Comparison of ENCODE assay signal across 8 cellular contexts in genomic region chr10:43407148-43407575, GRCh38. TPM values are rescaled to one million over a fixed set of nuclear protein-coding genes. Genes with fewer than 3 reads are reported as not detected.
A peak's percentile ranks its signal among the peaks of the same experiment; 100 is the strongest.
DNase-seq lines count a peak whose midpoint lies in the region; ATAC-seq and TF ChIP-seq lines count a peak whose summit lies in the region.

No MANE protein-coding gene starts in this region.

- H3K27ac ChIP-seq in HUES6 (ENCODE audit: low read depth, low read length) (peak overlapping the region; percentile 96), dorsolateral prefrontal cortex (peak overlapping the region; percentile 47 to 100 (median 97)), lower lobe of right lung (peak overlapping the region; percentile 98)

- TF ChIP-seq CTCF in dorsolateral prefrontal cortex (IDR thresholded peaks at IDR 0.05 in 54 of 56, conservative IDR thresholded peaks at IDR 0.05 in 2 of 56; ENCODE audit: low read depth in 1 of 56, partially characterized antibody in 56 of 56) (peak in 1 of 56 donors; percentile 14), lower lobe of right lung (IDR thresholded peaks at IDR 0.05) (no peak)

- peak overlapping the region; percentile 99 for H3K27ac Mint-ChIP-seq in activated CD4-positive, alpha-beta T cell treated with anti-CD3 and anti-CD28 coated beads, Interleukin-2, amount 10 ng/mL, durations not matched to agents 24 days and 14 days

- peak overlapping the region; percentile 98 for H3K9ac ChIP-seq in HUES6 (ENCODE audit: low read length)

- H3K36me3 ChIP-seq in HUES6 (ENCODE audit: control insufficient read depth, insufficient read depth, low read length): peaks cover 5% of the 10 kb centered on the region; the same call in 1 of the 2 replicates
- H3K36me3 ChIP-seq in lower lobe of right lung: peaks cover 15% of the 10 kb centered on the region

- peak; percentile 36 to 60 for ATAC-seq in lower lobe of right lung
- ATAC-seq in HG03469 (IDR thresholded peaks at IDR 0.05; ENCODE audit: unreplicated experiment): no peak

- peaks cover 53% of the 10 kb centered on the region for H3K36me3 Mint-ChIP-seq in activated CD4-positive, alpha-beta T cell treated with anti-CD3 and anti-CD28 coated beads, Interleukin-2, amount 10 ng/mL, durations not matched to agents 24 days and 14 days (ENCODE audit: low read depth)

- H3K27me3 Mint-ChIP-seq in activated CD4-positive, alpha-beta T cell treated with anti-CD3 and anti-CD28 coated beads, Interleukin-2, amount 10 ng/mL, durations not matched to agents 24 days and 14 days: no peaks in the 10 kb centered on the region

- H3K27me3 ChIP-seq in HUES6 (ENCODE audit: control insufficient read depth, insufficient read depth, low read length) (no peaks in the 10 kb centered on the region), dorsolateral prefrontal cortex (no peaks in the 10 kb centered on the region), lower lobe of right lung (ENCODE audit: low read depth) (no peaks in the 10 kb centered on the region)

- intact Hi-C loops in activated CD4-positive, alpha-beta T cell treated with anti-CD3 and anti-CD28 coated beads, Interleukin-2, amount 10 ng/mL, durations not matched to agents 24 days and 14 days (cut with micrococcal nuclease): loop anchor here (1.0 to 5.0 kb wide), 2 partner anchors 10 to 770 kb away; partner anchors contain the start of gene ZNF33B
- intact Hi-C loops in dorsolateral prefrontal cortex (cut with DNase I) (loop anchor here in 1 of 2 donors (1.0 to 5.0 kb wide), 2 partner anchors 10 to 50 kb away; no protein-coding TSS in a partner anchor), lower lobe of right lung (cut with DNase I) (no loop called here)

- peaks cover 38% of the 10 kb centered on the region for H3K4me1 Mint-ChIP-seq in activated CD4-positive, alpha-beta T cell treated with anti-CD3 and anti-CD28 coated beads, Interleukin-2, amount 10 ng/mL, durations not matched to agents 24 days and 14 days

- H3K9me3 Mint-ChIP-seq in activated CD4-positive, alpha-beta T cell treated with anti-CD3 and anti-CD28 coated beads, Interleukin-2, amount 10 ng/mL, durations not matched to agents 24 days and 14 days: no peaks in the 10 kb centered on the region

- H3K4me1 ChIP-seq in HUES6 (ENCODE audit: control insufficient read depth, insufficient read depth, low read length) (peaks cover 32% of the 10 kb centered on the region), lower lobe of right lung (peaks cover 54% of the 10 kb centered on the region)

- DNase-seq in NCI-H748 (lab: John Stamatoyannopoulos, UW; ENCODE audit: unreplicated experiment) (peak; percentile 67), NCI-H748 treated with DMSO at 0.1 percent for 48 hours (lab: John Stamatoyannopoulos, UW) (no peak), dorsolateral prefrontal cortex (peak in 5 of 10 donors; percentile 25 to 69 (median 50)), lower lobe of right lung (peak; percentile 78)
- peak; percentile 92 for DNase-seq in activated CD4-positive, alpha-beta T cell treated with anti-CD3 and anti-CD28 coated beads, Interleukin-2, amount 10 ng/mL, durations not matched to agents 24 days and 14 days
- DNase-seq in stimulated activated CD8-positive, alpha-beta memory T cell treated with anti-CD3 and anti-CD28 coated beads, Interleukin-15, amount 100 ng/mL, for 24 hours (ENCODE audit: low read depth): peak; percentile 28

- peak overlapping the region; percentile 91 for H3K4me3 ChIP-seq in HUES6 (ENCODE audit: low read depth, low read length)
- peak overlapping the region; percentile 57 to 97 (median 82) for H3K4me3 ChIP-seq in dorsolateral prefrontal cortex
- peak overlapping the region; percentile 79 for H3K4me3 ChIP-seq in lower lobe of right lung

- H3K4me3 Mint-ChIP-seq in activated CD4-positive, alpha-beta T cell treated with anti-CD3 and anti-CD28 coated beads, Interleukin-2, amount 10 ng/mL, durations not matched to agents 24 days and 14 days: peak overlapping the region; percentile 96

- H3K9me3 ChIP-seq in HUES6 (ENCODE audit: control insufficient read depth, insufficient read depth, low read depth, low read length): no peaks in the 10 kb centered on the region
- H3K9me3 ChIP-seq in lower lobe of right lung: no peaks in the 10 kb centered on the region

RNA-seq across cellular contexts. Expression of gene HNRNPF, which starts 1.8 kb away (rescaled TPM):
- 513 and 516 TPM in 2 replicates for total RNA-seq in activated CD4-positive, alpha-beta T cell treated with anti-CD3 and anti-CD28 coated beads, Interleukin-2, amount 10 ng/mL, durations not matched to agents 24 days and 14 days
- total RNA-seq in dorsolateral prefrontal cortex (100 to 1,000 TPM in 2 of 120 experiments, 10 to 100 TPM in 118; 39.3 to 109 (median 59.0) TPM), lower lobe of right lung (173 TPM)

RNA-seq across cellular contexts. Expression of gene ZNF487, which starts 29.7 kb away (rescaled TPM):
- total RNA-seq in activated CD4-positive, alpha-beta T cell treated with anti-CD3 and anti-CD28 coated beads, Interleukin-2, amount 10 ng/mL, durations not matched to agents 24 days and 14 days: 1.5 and 1.6 TPM in 2 replicates
- 10 to 100 TPM; 12.0 to 31.9 (median 20.8) TPM for total RNA-seq in dorsolateral prefrontal cortex
- 5.0 TPM for total RNA-seq in lower lobe of right lung

RNA-seq across cellular contexts. Expression of gene FXYD4, which starts 35.7 kb away (rescaled TPM):
- total RNA-seq in activated CD4-positive, alpha-beta T cell treated with anti-CD3 and anti-CD28 coated beads, Interleukin-2, amount 10 ng/mL, durations not matched to agents 24 days and 14 days: not detected in 2 replicates
- total RNA-seq in dorsolateral prefrontal cortex (10 to 100 TPM in 1 of 120 experiments, 1 to 10 TPM in 56, under 1 TPM in 3, not detected in 60; 0.84 to 12.4 (median 2.4) TPM), lower lobe of right lung (not detected)
